Comparison of ENCODE assay signal across 1 cellular context in genomic region chr1:154936416-154937050, GRCh38.
TF ChIP-seq lines count a peak whose summit lies in the region.

TSS of gene PMVK (minus strand) at chr1:154936719. CDS start at chr1:154936685, 34 bp downstream.

TF ChIP-seq in K562, 482 proteins besides CTCF, POLR2A, EP300 and RAD21 (continued from another document and continues in another):
- TF ChIP-seq MGA (IDR thresholded peaks at IDR 0.05) (peak; percentile 100), ZNF639 (CRISPR knock-in tag; conservative IDR thresholded peaks at IDR 0.05 in 1 of 2, IDR thresholded peaks at IDR 0.05 in 1 of 2) (peak in 1 of 2 experiments; percentile 66; a peak in 1 of 4 replicates), MEF2A (IDR thresholded peaks at IDR 0.05; ENCODE audit: control insufficient read depth, low read depth, low read length) (no peak), DIDO1 (tag; IDR thresholded peaks at IDR 0.05; ENCODE audit: low read depth) (0 out of 2 replicates have a peak, but pooled peaks have one; percentile 39), RBBP5 (IDR thresholded peaks at IDR 0.05; ENCODE audit: borderline replicate concordance, insufficient read depth, low read length, poor library complexity, severe bottlenecking) (peak; percentile 75), PRMT5 (CRISPR knock-in tag; IDR thresholded peaks at IDR 0.05) (no peak), ZNF318 (IDR thresholded peaks at IDR 0.05; ENCODE audit: borderline replicate concordance in 1 of 2, low read depth in 1 of 2) (no peak), ZNF263 (CRISPR knock-in tag; IDR thresholded peaks at IDR 0.05; ENCODE audit: borderline replicate concordance) (peak; percentile 77; the same call in 1 of the 2 replicates), THRAP3 (IDR thresholded peaks at IDR 0.05; ENCODE audit: borderline replicate concordance) (no peak), ZNF384 (IDR thresholded peaks at IDR 0.05; ENCODE audit: low read depth, low read length) (no peak; the same call in 1 of the 2 replicates), HEY1 (CRISPR knock-in tag; IDR thresholded peaks at IDR 0.05; ENCODE audit: borderline replicate concordance) (no peak), FOXJ3 (CRISPR knock-in tag; IDR thresholded peaks at IDR 0.05) (no peak), ZBTB40 (IDR thresholded peaks at IDR 0.05) (peak; percentile 75), ZBTB40 (CRISPR knock-in tag; IDR thresholded peaks at IDR 0.05) (no peak), MEF2D (tag; conservative IDR thresholded peaks at IDR 0.05; ENCODE audit: low read depth) (no peak; the same call in 1 of the 2 replicates), NONO (IDR thresholded peaks at IDR 0.05; ENCODE audit: low read depth in 2 of 2, low read length in 1 of 2) (no peak; a peak in 1 of 4 replicates), MBD2 (IDR thresholded peaks at IDR 0.05; ENCODE audit: borderline replicate concordance, low read depth) (no peak; the same call in 1 of the 2 replicates), TARDBP (IDR thresholded peaks at IDR 0.05) (peak; percentile 99)
